In genomic region chr3:150300847-150301517, GRCh38 we compare ENCODE assay signal across 16 cellular contexts.
DNase-seq lines count a peak whose midpoint lies in the region; ATAC-seq and TF ChIP-seq lines count a peak whose summit lies in the region.
"Had no signal": no experiment of that assay in that cellular context is flagged by ENCODE, and none has a peak within 500 bp of the region (broad histone marks: within the 10 kb centered on the region; RNA-seq: fewer than 3 reads in every experiment).

No MANE protein-coding gene starts in this region.

- peak overlapping the region; percentile 85 for H2BK120ac ChIP-seq in IMR-90 (ENCODE audit: low read depth, low read length)

- peak overlapping the region; percentile 89 for H2BK20ac ChIP-seq in IMR-90 (ENCODE audit: low read depth, low read length)

- no peaks in the 10 kb centered on the region for H3K36me3 ChIP-seq in IMR-90 (ENCODE audit: control insufficient read depth, insufficient read depth, low read length)
- H3K36me3 ChIP-seq: esophagus muscularis mucosa, heart right ventricle, transverse colon had no signal

- H4K91ac ChIP-seq in IMR-90 (ENCODE audit: insufficient read depth, low read depth, low read length), result peak overlapping the region; percentile 78

- TF ChIP-seq RAD21 in IMR-90 (IDR thresholded peaks at IDR 0.05; ENCODE audit: low read length), result no peak

- H2AK5ac ChIP-seq in IMR-90 (ENCODE audit: low read depth, low read length), result peak overlapping the region; percentile 92

- peak overlapping the region; percentile 87 for H3K4ac ChIP-seq in IMR-90 (ENCODE audit: low read depth, low read length)

- peak overlapping the region; percentile 75 for H3K14ac ChIP-seq in IMR-90 (replicated peaks; ENCODE audit: low read depth, low read length)

- H3K23ac ChIP-seq in IMR-90 (ENCODE audit: low read depth, low read length), result peak overlapping the region; percentile 73

- POLR2A ChIA-PET in IMR-90 (lab: Charles Lee; ENCODE audit: unreplicated experiment), result no interaction called here

- BruUV-seq in IMR-90 (replicated peaks; lab: Mats Ljungman, UMichigan), result no TSS peak

- in situ Hi-C loops in IMR-90 (cut with MboI; ENCODE audit: low sequenced_read_pairs), result no loop called here

- peaks cover 12% of the 10 kb centered on the region for H3K4me1 ChIP-seq in IMR-90 (ENCODE audit: control insufficient read depth, insufficient read depth, low read length)
- H3K4me1 ChIP-seq: esophagus muscularis mucosa, heart right ventricle had no signal

- peak overlapping the region; percentile 78; the same call in 2 of the 3 replicates for H2BK15ac ChIP-seq in IMR-90 (ENCODE audit: low read depth, low read length)

- no peaks in the 10 kb centered on the region for H3K27me3 ChIP-seq in IMR-90 (ENCODE audit: control insufficient read depth, insufficient read depth, low read length)
- H3K27me3 ChIP-seq: esophagus muscularis mucosa, heart right ventricle, transverse colon had no signal

- H3K4me2 ChIP-seq in IMR-90 (ENCODE audit: low read depth, low read length), result peak overlapping the region; percentile 34; the same call in 1 of the 2 replicates

- intact Hi-C loops in IMR-90 (cut with micrococcal nuclease), result no loop called here

- H3K27ac ChIP-seq in IMR-90 (ENCODE audit: insufficient read depth, low read length), result no peak overlapping the region; the same call in 1 of the 2 replicates
- H3K27ac ChIP-seq: esophagus muscularis mucosa, heart right ventricle had no signal

- H4K5ac ChIP-seq in IMR-90 (ENCODE audit: low read depth, low read length), result peak overlapping the region; percentile 87; the same call in 1 of the 2 replicates

- no peak overlapping the region for H2AK9ac ChIP-seq in IMR-90 (replicated peaks; ENCODE audit: low read depth, low read length, poor library complexity)

- DNase-seq in A172 (ENCODE audit: low spot score) (peak; percentile 56), IMR-90 (peak; percentile 53), dermis blood vessel endothelial cell (peak; percentile 71), lung microvascular endothelial cell (ENCODE audit: low read depth in 2 of 2) (peak; percentile 8 to 78), T-helper 9 cell (no peak), DMS114 treated with DMSO at 0.1 percent for 48 hours (lab: John Stamatoyannopoulos, UW; ENCODE audit: unreplicated experiment) (no peak)
- DNase-seq: activated CD4-positive, alpha-beta T cell treated with anti-CD3 and anti-CD28 coated beads for 36 hours; activated CD8-positive, alpha-beta memory T cell treated with anti-CD3 and anti-CD28 coated beads, Interleukin-2, amount 50 U/mL, for 4 hours; activated naive CD4-positive, alpha-beta T cell treated with anti-CD3 and anti-CD28 coated beads, Interleukin-2, amount 10 ng/mL, durations not matched to agents 7 days and 5 days; CD4-positive, alpha-beta T cell; heart right ventricle; left cardiac atrium; transverse colon had no signal

- H3K9ac ChIP-seq in IMR-90 (ENCODE audit: low read depth, low read length), result no peak overlapping the region

- no peaks in the 10 kb centered on the region for H4K20me1 ChIP-seq in IMR-90 (ENCODE audit: insufficient read depth, low read length)

- TF ChIP-seq CTCF in IMR-90 (conservative IDR thresholded peaks at IDR 0.05; ENCODE audit: low read depth, low read length), result no peak

- CTCF ChIA-PET in IMR-90 (lab: Yijun Ruan, JAX), result interaction anchor here (0.6 kb wide), 1 partner anchor 9 kb away, joined by 4 read pairs; no protein-coding TSS in a partner anchor

- dilution Hi-C loops in IMR-90 (cut with HindIII; ENCODE audit: low sequenced_read_pairs, unreplicated experiment), result no loop called here

- H2AFZ ChIP-seq in IMR-90 (replicated peaks; ENCODE audit: low read length, poor library complexity), result no peak overlapping the region

- peaks cover 7% of the 10 kb centered on the region for H3K9me1 ChIP-seq in IMR-90 (ENCODE audit: insufficient read depth, low read length)

- no peak overlapping the region for H3K4me3 ChIP-seq in IMR-90 (ENCODE audit: insufficient read depth, low read depth, low read length)
- H3K4me3 ChIP-seq: esophagus muscularis mucosa, heart right ventricle, transverse colon had no signal

- H3K18ac ChIP-seq in IMR-90 (ENCODE audit: low read depth, low read length), result peak overlapping the region; percentile 91; the same call in 1 of the 2 replicates

- ATAC-seq in IMR-90 (ENCODE audit: low read depth), result no peak; the same call in 1 of the 2 replicates
- no peak for ATAC-seq in HG02885 (IDR thresholded peaks at IDR 0.05; ENCODE audit: poor library complexity, unreplicated experiment)
- ATAC-seq in activated CD4-positive, CD25-positive, alpha-beta regulatory T cell treated with anti-CD3 and anti-CD28 coated beads, Interleukin-2, amount 50 U/mL, for 24 hours, result no peak
- ATAC-seq: activated CD4-positive, alpha-beta T cell treated with anti-CD3 and anti-CD28 coated beads for 36 hours; heart right ventricle; left cardiac atrium had no signal

- H2BK5ac ChIP-seq in IMR-90 (ENCODE audit: low read depth, low read length, poor library complexity, severe bottlenecking), result peak overlapping the region; percentile 48

- H3K79me1 ChIP-seq in IMR-90 (ENCODE audit: low read depth in 1 of 2, low read length in 2 of 2), result 0 out of 4 replicates have a peak, but pooled peaks cover 0 to 4% of the 10 kb centered on the region in 2 experiments

- no peaks in the 10 kb centered on the region for H3K9me3 ChIP-seq in IMR-90 (ENCODE audit: control insufficient read depth, insufficient read depth, low read length)
- H3K9me3 ChIP-seq: esophagus muscularis mucosa, heart right ventricle, transverse colon had no signal

- TF ChIP-seq POLR2A in IMR-90 (IDR thresholded peaks at IDR 0.05; ENCODE audit: low read depth, low read length), result no peak

- H4K8ac ChIP-seq in IMR-90 (ENCODE audit: low read depth in 2 of 2, low read length in 2 of 2), result peak overlapping the region; percentile 45 to 56

- no peak overlapping the region for H3K56ac ChIP-seq in IMR-90 (ENCODE audit: extremely low read depth, insufficient read depth, low read length)

- no CpG with 5 or more reads among the region's 9 CpGs for WGBS in IMR-90 (ENCODE audit: extremely low coverage in 2 of 2, insufficient read length in 1 of 2), 2 experiments

TF ChIP-seq in IMR-90, 13 proteins besides CTCF, POLR2A, EP300 and RAD21:
- TF ChIP-seq NFE2L2 (IDR thresholded peaks at IDR 0.05; ENCODE audit: low read depth, low read length), result no peak
- no peak for TF ChIP-seq ELK1 (IDR thresholded peaks at IDR 0.05; ENCODE audit: borderline replicate concordance, low read depth, low read length)
- TF ChIP-seq MXI1 (IDR thresholded peaks at IDR 0.05; ENCODE audit: borderline replicate concordance, low read depth, low read length), result no peak
- TF ChIP-seq RFX5 (IDR thresholded peaks at IDR 0.05; ENCODE audit: low read depth, low read length), result no peak
- no peak for TF ChIP-seq SMC3 (IDR thresholded peaks at IDR 0.05; ENCODE audit: low read depth, low read length)
- TF ChIP-seq CEBPB (IDR thresholded peaks at IDR 0.05; ENCODE audit: low read depth, low read length), result no peak
- TF ChIP-seq CHD1 (IDR thresholded peaks at IDR 0.05; ENCODE audit: low read depth, low read length), result no peak
- no peak for TF ChIP-seq MAZ (IDR thresholded peaks at IDR 0.05; ENCODE audit: borderline replicate concordance, low read depth, low read length)
- no peak for TF ChIP-seq BHLHE40 (IDR thresholded peaks at IDR 0.05; ENCODE audit: low read depth, low read length)
- no peak for TF ChIP-seq USF2 (IDR thresholded peaks at IDR 0.05; ENCODE audit: low read depth, low read length)
- no peak for TF ChIP-seq RCOR1 (IDR thresholded peaks at IDR 0.05; ENCODE audit: insufficient replicate concordance, low read length)
- TF ChIP-seq FOS (IDR thresholded peaks at IDR 0.05; ENCODE audit: low read depth, low read length), result no peak
- no peak for TF ChIP-seq MAFK (IDR thresholded peaks at IDR 0.05; ENCODE audit: low read depth, low read length)

Comparison
In these comparisons a context has a peak if more than half of its experiments do, and no peak if none do; other contexts are left out.
1. DNase-seq: peak in A172 (single experiment), IMR-90 (single experiment), dermis blood vessel endothelial cell (single experiment) and lung microvascular endothelial cell (2 of 2); none in T-helper 9 cell (single experiment) and DMS114 treated with DMSO at 0.1 percent for 48 hours (single experiment).